ENCODE assay signal across 8 cellular contexts in the genomic region with DNA sequence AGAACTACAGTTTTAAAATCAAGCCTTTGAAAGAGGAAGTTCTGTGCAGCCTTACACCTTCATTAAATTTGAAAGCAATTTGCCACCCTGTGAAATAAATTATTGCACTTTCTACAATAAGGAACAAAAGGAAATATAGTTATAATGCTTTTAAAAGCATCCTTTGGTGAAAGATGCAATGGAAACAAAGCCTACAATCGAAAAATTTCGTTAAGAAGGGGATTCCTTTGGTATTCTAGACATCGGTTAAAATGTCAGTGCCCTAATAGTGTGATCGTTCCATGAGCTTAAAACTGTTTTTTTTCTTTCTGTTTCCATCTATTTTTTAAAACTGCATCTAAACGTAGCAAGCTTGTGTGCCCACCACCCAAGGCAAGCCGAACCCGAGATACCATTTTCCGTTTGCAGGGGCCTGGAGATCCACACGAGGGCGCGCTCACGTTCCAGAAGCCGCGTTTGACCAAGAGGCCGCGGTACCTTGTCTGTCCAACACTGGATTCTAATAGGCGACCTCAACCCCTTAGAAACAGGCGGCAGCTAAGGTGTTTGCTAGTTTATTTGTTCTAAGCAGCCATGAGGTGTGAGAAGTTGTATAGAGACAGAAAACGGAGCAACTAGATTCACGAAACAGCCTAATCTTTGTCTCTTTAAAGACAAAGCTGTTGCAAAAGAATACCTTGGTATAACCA. TPM values are rescaled to one million over a fixed set of nuclear protein-coding genes. Genes with fewer than 3 reads are reported as not detected.
DNase-seq lines count a peak whose midpoint lies in the region; FAIRE-seq and TF ChIP-seq lines count a peak whose summit lies in the region.

No MANE protein-coding gene starts in this region.

- no peaks in the 10 kb centered on the region for H3K9me3 ChIP-seq in transverse colon
- no peaks in the 10 kb centered on the region for H3K9me3 ChIP-seq in MG63

- no peaks in the 10 kb centered on the region for H3K36me3 ChIP-seq in transverse colon
- peaks cover 20% of the 10 kb centered on the region for H3K36me3 ChIP-seq in MG63

- TF ChIP-seq POLR2A in transverse colon (IDR thresholded peaks at IDR 0.05), result no peak

- 8 to 14% methylated on average over 18 to 20 of the region's 20 CpGs for WGBS in transverse colon (ENCODE audit: low coverage in 1 of 2), 2 donors

- peak overlapping the region in 2 of 4 donors; percentile 37 to 69 for H3K27ac ChIP-seq in transverse colon

- in situ Hi-C loops in transverse colon (cut with MboI; ENCODE audit: low pct_ligation_motif_present in 1 of 4, low pct_unique_long_range_greater_than_20kb in 1 of 4, low sequenced_read_pairs in 3 of 4), result loop anchor here in 3 of 4 donors (25.0 kb wide), 2 partner anchors 701 to 1026 kb away; no protein-coding TSS in a partner anchor

- H3K4me1 ChIP-seq in transverse colon, result peaks cover 8 to 43% (median 16%) of the 10 kb centered on the region in 4 donors

- TF ChIP-seq CTCF in fibroblast of villous mesenchyme (IDR thresholded peaks at IDR 0.05; ENCODE audit: insufficient read depth, low read depth, low read length) (peak; percentile 74), transverse colon (IDR thresholded peaks at IDR 0.05) (peak; percentile 56 to 68 (median 58))

- no peak for TF ChIP-seq EP300 in transverse colon (IDR thresholded peaks at IDR 0.05; ENCODE audit: low read depth)

- intact Hi-C loops in transverse colon (cut with DNase I; ENCODE audit: low total_unique reads), result no loop called here

- H3K4me3 ChIP-seq in fibroblast of villous mesenchyme (ENCODE audit: low read depth, low read length) (peak overlapping the region; percentile 62), transverse colon (no peak overlapping the region), MG63 (no peak overlapping the region)

- H3K27me3 ChIP-seq in transverse colon, result peaks cover 98% of the 10 kb centered on the region
- no peaks in the 10 kb centered on the region for H3K27me3 ChIP-seq in MG63

- no peak for FAIRE-seq in frontal cortex (lab: Jason Lieb, UNC)

- DNase-seq in DMS 273 (lab: John Stamatoyannopoulos, UW; ENCODE audit: unreplicated experiment) (peak; percentile 85), HT-29 (ENCODE audit: low spot score) (peak; percentile 30), RKO (ENCODE audit: low spot score) (peak; percentile 52), fibroblast of villous mesenchyme (ENCODE audit: low read depth) (peak; percentile 79), transverse colon (peak; percentile 69), MG63 (no peak), frontal cortex (ENCODE audit: low spot score in 2 of 2) (no peak)
- DNase-seq in activated naive CD4-positive, alpha-beta T cell treated with Interleukin-2 at 50 U/mL for 16 hours, result no peak

RNA-seq across cellular contexts. Expression of gene HOXD11, which starts 4.0 kb away (rescaled TPM):
- not detected in 2 replicates for total RNA-seq in HT-29 (2014; rRNA removed; shearing (Covaris generic))
- total RNA-seq in fibroblast of villous mesenchyme (26.4 and 42.3 TPM in 2 replicates), transverse colon (10 to 100 TPM in 1 of 4 donors, 1 to 10 TPM in 2, under 1 TPM in 1; 0.41 to 13.5 (median 4.4) TPM), frontal cortex (not detected)
- 3.6 and 9.7 TPM in 2 replicates for total RNA-seq in MG63 (2014; rRNA removed; shearing (Covaris generic); ENCODE audit: low replicate concordance)

RNA-seq across cellular contexts. Expression of gene HOXD10, which starts 5.5 kb away (rescaled TPM):
- total RNA-seq in HT-29 (2014; rRNA removed; shearing (Covaris generic)), result not detected in 2 replicates
- total RNA-seq in fibroblast of villous mesenchyme, result 39.9 and 58.7 TPM in 2 replicates
- 10 to 100 TPM in 2 of 4 donors, 1 to 10 TPM in 2; 1.1 to 25.1 (median 7.6) TPM for total RNA-seq in transverse colon
- 3.8 and 4.8 TPM in 2 replicates for total RNA-seq in MG63 (2014; rRNA removed; shearing (Covaris generic); ENCODE audit: low replicate concordance)
- not detected for total RNA-seq in frontal cortex

RNA-seq across cellular contexts. Expression of gene HOXD9, which starts 11.4 kb away (rescaled TPM):
- total RNA-seq in HT-29 (2014; rRNA removed; shearing (Covaris generic)), result not detected in 2 replicates
- total RNA-seq in fibroblast of villous mesenchyme (10.6 and 11.2 TPM in 2 replicates), transverse colon (10 to 100 TPM in 2 of 4 donors, 1 to 10 TPM in 2; 2.7 to 13.3 (median 7.5) TPM), frontal cortex (not detected)
- 0.16 and 2.3 TPM in 2 replicates for total RNA-seq in MG63 (2014; rRNA removed; shearing (Covaris generic); ENCODE audit: low replicate concordance)

RNA-seq across cellular contexts. Expression of gene HOXD12, which starts 11.5 kb away (rescaled TPM):
- 2.2 TPM in 1 of 2 replicates, not detected in the other for total RNA-seq in HT-29 (2014; rRNA removed; shearing (Covaris generic))
- total RNA-seq in fibroblast of villous mesenchyme (not detected in 2 replicates), transverse colon (not detected), frontal cortex (not detected)
- total RNA-seq in MG63 (2014; rRNA removed; shearing (Covaris generic); ENCODE audit: low replicate concordance), result not detected in 2 replicates

RNA-seq across cellular contexts. Expression of gene HOXD8, which starts 18.4 kb away (rescaled TPM):
- total RNA-seq in HT-29 (2014; rRNA removed; shearing (Covaris generic)), result not detected in 2 replicates
- total RNA-seq in fibroblast of villous mesenchyme (11.9 and 15.5 TPM in 2 replicates), transverse colon (10 to 100 TPM in 2 of 4 donors, 1 to 10 TPM in 2; 7.8 to 23.5 (median 13.4) TPM), frontal cortex (not detected)
- 13.4 and 15.5 TPM in 2 replicates for total RNA-seq in MG63 (2014; rRNA removed; shearing (Covaris generic); ENCODE audit: low replicate concordance)

Comparison
In these comparisons a context has a peak if more than half of its experiments do, and no peak if none do; other contexts are left out.
1. DNase-seq: peak in DMS 273 (single experiment), HT-29 (single experiment), RKO (single experiment), fibroblast of villous mesenchyme (single experiment) and transverse colon (single experiment); none in MG63 (single experiment), frontal cortex (0 of 2) and activated naive CD4-positive, alpha-beta T cell treated with Interleukin-2 at 50 U/mL for 16 hours (single experiment).